8 cellular contexts compared by ENCODE assay signal in the genomic region with DNA sequence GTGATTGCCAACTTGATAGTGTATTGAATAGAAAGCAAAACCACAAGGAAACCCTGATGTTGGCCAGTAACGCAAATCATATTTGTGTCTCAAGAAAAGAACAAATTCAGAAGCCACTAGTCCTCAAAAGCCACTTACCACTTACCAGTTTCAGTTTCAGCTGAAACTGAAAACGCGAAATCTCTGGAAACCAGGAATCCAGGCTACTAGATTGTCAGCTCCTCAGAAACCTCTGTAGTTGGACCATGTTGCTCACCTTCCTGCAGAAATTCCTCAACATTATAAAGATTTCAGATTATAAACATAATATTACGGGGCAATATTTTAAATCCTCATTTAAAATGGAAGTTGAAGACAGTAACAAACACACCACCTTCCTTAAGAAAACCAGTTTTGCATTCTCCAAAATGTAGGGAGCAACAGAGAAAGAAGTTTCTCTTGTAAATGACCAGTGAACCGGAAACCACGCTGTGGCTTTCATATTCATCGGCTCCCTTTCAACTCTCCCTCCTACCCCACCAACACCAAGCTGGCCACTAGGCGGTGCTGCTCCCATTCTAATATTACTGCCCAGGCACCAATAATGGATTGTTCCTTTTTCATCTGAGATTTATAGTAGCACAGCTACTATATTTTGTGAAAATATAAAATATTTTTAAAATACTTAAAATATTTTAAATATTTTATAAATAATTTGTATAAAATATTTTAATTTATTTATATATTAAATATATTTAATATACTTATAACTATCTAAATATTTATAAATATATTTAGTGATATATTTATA. TPM values are rescaled to one million over a fixed set of nuclear protein-coding genes. Genes with fewer than 3 reads are reported as not detected.
DNase-seq lines count a peak whose midpoint lies in the region; ATAC-seq, FAIRE-seq and TF ChIP-seq lines count a peak whose summit lies in the region.

No MANE protein-coding gene starts in this region.

- POLR2A ChIA-PET in Caco-2 (lab: Charles Lee): no interaction called here

- intact Hi-C loops in Caco-2 (cut with micrococcal nuclease; ENCODE audit: unreplicated experiment): loop anchor here (1.0 to 2.0 kb wide), 4 partner anchors 136 to 434 kb away; no protein-coding TSS in a partner anchor

- H3K4me1 Mint-ChIP-seq in Caco-2 (ENCODE audit: low read depth, unreplicated experiment): no peaks in the 10 kb centered on the region

- H3K27me3 ChIP-seq in Caco-2 (replicated peaks; ENCODE audit: control insufficient read depth, insufficient read depth, low read length): no peaks in the 10 kb centered on the region; the same call in 1 of the 2 replicates
- H3K27me3 ChIP-seq in mononuclear cell (ENCODE audit: insufficient read depth, low read length): peaks cover 11% of the 10 kb centered on the region

- H3K9me3 Mint-ChIP-seq in Caco-2 (ENCODE audit: unreplicated experiment): no peaks in the 10 kb centered on the region

- H3K4me3 ChIP-seq in Caco-2 (ENCODE audit: low read depth, low read length): 0 out of 2 replicates have a peak overlapping the region, but pooled peaks have one; percentile 2
- H3K4me3 ChIP-seq in epithelial cell of esophagus (ENCODE audit: low read length): no peak overlapping the region
- peak overlapping the region; percentile 20 for H3K4me3 ChIP-seq in mononuclear cell (ENCODE audit: low read length)

- CTCF ChIA-PET in Caco-2 (lab: Charles Lee): interaction anchor here (0.6 to 1.8 kb wide), 2 partner anchors 22 to 197 kb away, joined by 3 to 7 read pairs; no protein-coding TSS in a partner anchor

- FAIRE-seq in HTR-8/SVneo (lab: Jason Lieb, UNC): peak; percentile 44

- peak; percentile 66 for ATAC-seq in GM21367 (IDR thresholded peaks at IDR 0.05; ENCODE audit: unreplicated experiment)

- peak overlapping the region; percentile 59 for H3K4me3 Mint-ChIP-seq in Caco-2 (ENCODE audit: unreplicated experiment)

- no TSS peak for BruUV-seq in Caco-2 (replicated peaks; lab: Mats Ljungman, UMichigan)

- H3K36me3 ChIP-seq in Caco-2 (ENCODE audit: control insufficient read depth, insufficient read depth, low read length): no peaks in the 10 kb centered on the region

- TF ChIP-seq CTCF in Caco-2 (IDR thresholded peaks at IDR 0.05; ENCODE audit: insufficient read depth in 1 of 2, low read depth in 1 of 2, low read length in 1 of 2, severe bottlenecking in 1 of 2, unreplicated experiment in 1 of 2) (peak; percentile 92 to 94), epithelial cell of esophagus (IDR thresholded peaks at IDR 0.05; ENCODE audit: insufficient read depth, low read depth, low read length, missing control alignments) (peak; percentile 96)

- peak; percentile 83 to 86 for DNase-seq in Caco-2
- peak; percentile 79 for DNase-seq in HTR-8/SVneo (ENCODE audit: insufficient read length, low spot score)
- DNase-seq in NOMO-1 treated with DMSO at 0.1 percent for 48 hours (lab: John Stamatoyannopoulos, UW; ENCODE audit: unreplicated experiment): peak; percentile 91
- peak; percentile 40 for DNase-seq in activated CD8-positive, alpha-beta memory T cell treated with anti-CD3 and anti-CD28 coated beads, Interleukin-2, amount 50 U/mL, for 1 hour (ENCODE audit: extremely low read depth)
- peak; percentile 80 for DNase-seq in epithelial cell of esophagus (ENCODE audit: low read depth)
- peak; percentile 79 to 81 for DNase-seq in stimulated activated CD8-positive, alpha-beta memory T cell treated with anti-CD3 and anti-CD28 coated beads, Interleukin-2, amount 100 ng/mL, for 48 hours (ENCODE audit: low read depth in 2 of 2)

- H3K27me3 Mint-ChIP-seq in Caco-2 (ENCODE audit: insufficient read depth, unreplicated experiment): peaks cover 8% of the 10 kb centered on the region

- H3K27ac Mint-ChIP-seq in Caco-2 (ENCODE audit: unreplicated experiment): no peak overlapping the region

- no peaks in the 10 kb centered on the region for H3K36me3 Mint-ChIP-seq in Caco-2 (ENCODE audit: insufficient read depth, unreplicated experiment)

- H3K4me1 ChIP-seq in Caco-2: no peaks in the 10 kb centered on the region
- peaks cover 8% of the 10 kb centered on the region for H3K4me1 ChIP-seq in mononuclear cell (ENCODE audit: insufficient read depth, low read length)

- no peaks in the 10 kb centered on the region for H3K9me3 ChIP-seq in Caco-2
- no peaks in the 10 kb centered on the region for H3K9me3 ChIP-seq in mononuclear cell (ENCODE audit: low read depth, low read length)

RNA-seq across cellular contexts. Expression of a gene that starts 8.7 kb away (rescaled TPM):
- 71.5 and 73.9 TPM in 2 replicates for total RNA-seq in Caco-2 (2022)
- 100 TPM for total RNA-seq in mononuclear cell

RNA-seq across cellular contexts. Expression of a gene that starts 32.3 kb away (rescaled TPM):
- 0.91 TPM in 2 replicates for total RNA-seq in Caco-2 (2022)
- total RNA-seq in mononuclear cell: 1.2 TPM

Comparison
In these comparisons a context has a peak if more than half of its experiments do, and no peak if none do; other contexts are left out.
1. DNase-seq: peak in every context shown above with its lines; median percentile 91 in NOMO-1 treated with DMSO at 0.1 percent for 48 hours; 84 in Caco-2; 80 in epithelial cell of esophagus; 80 in stimulated activated CD8-positive, alpha-beta memory T cell treated with anti-CD3 and anti-CD28 coated beads, Interleukin-2, amount 100 ng/mL, for 48 hours; 79 in HTR-8/SVneo; 40 in activated CD8-positive, alpha-beta memory T cell treated with anti-CD3 and anti-CD28 coated beads, Interleukin-2, amount 50 U/mL, for 1 hour.